Comparison of ENCODE assay signal across 8 cellular contexts in the genomic region with DNA sequence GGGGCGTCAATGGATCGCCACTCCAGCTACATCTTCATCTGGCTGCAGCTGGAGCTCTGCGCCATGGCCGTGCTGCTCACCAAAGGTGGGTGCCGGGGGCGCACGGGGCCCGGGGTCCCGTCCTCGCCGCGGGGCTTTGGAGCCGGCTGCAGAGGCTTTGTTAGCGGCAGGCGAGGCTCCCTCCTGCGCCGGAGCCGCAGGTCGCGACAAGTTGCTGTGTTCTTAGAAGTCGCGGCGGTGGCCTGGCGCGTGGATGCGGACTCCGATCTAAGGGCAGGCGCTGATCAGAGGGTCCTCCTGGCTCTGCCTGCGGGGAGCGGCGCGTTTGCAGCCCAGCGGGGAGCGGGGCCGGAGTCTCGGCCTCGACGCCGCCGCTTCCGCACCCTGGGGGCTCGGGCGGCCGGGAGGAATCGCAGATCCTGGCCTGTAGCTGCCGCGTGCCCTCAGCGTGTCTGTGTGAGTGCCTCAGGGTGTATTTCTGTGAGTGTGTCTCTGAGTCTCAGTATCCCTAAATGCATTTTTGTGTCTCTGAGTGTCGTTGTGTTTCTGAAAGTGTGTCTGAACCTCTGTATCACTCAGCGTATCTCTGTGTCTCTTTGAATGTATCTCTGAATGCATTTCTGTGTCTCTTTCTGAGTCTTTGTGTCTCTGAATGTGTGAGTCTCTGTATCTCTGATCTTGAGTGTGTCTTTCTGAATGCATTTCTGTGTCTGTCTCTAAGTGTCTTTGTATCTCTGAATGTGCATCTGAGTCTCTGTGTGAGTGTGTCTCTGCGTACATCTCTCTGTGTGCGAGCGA. TPM values are rescaled to one million over a fixed set of nuclear protein-coding genes. Genes with fewer than 3 reads are reported as not detected.
DNase-seq lines count a peak whose midpoint lies in the region; ATAC-seq and TF ChIP-seq lines count a peak whose summit lies in the region.

No MANE protein-coding gene starts in this region.

- WGBS in mesodermal cell (ENCODE audit: insufficient coverage in 2 of 2), 2 experiments, result 0% methylated on average over 44 to 45 of the region's 53 CpGs
- 3% methylated on average over 53 of the region's 53 CpGs for WGBS in thymus

- peak overlapping the region; percentile 99 for H3K4me3 Mint-ChIP-seq in Caco-2 (ENCODE audit: unreplicated experiment)
- H3K4me3 Mint-ChIP-seq in activated CD4-positive, alpha-beta T cell treated with anti-CD3 and anti-CD28 coated beads, Interleukin-2, amount 10 ng/mL, durations not matched to agents 24 days and 14 days, result peak overlapping the region; percentile 75
- peak overlapping the region; percentile 82 to 86 for H3K4me3 Mint-ChIP-seq in effector memory CD8-positive, alpha-beta T cell

- ATAC-seq in HG03103 (IDR thresholded peaks at IDR 0.05; ENCODE audit: low read depth, unreplicated experiment), result peak; percentile 3
- peak; percentile 3 for ATAC-seq in effector memory CD8-positive, alpha-beta T cell (replicated peaks)

- H3K36me3 ChIP-seq in Caco-2 (ENCODE audit: control insufficient read depth, insufficient read depth, low read length) (no peaks in the 10 kb centered on the region), mesodermal cell (ENCODE audit: control insufficient read depth, insufficient read depth, low read length) (peaks cover 53% of the 10 kb centered on the region), thymus (ENCODE audit: control insufficient read depth, insufficient read depth) (no peaks in the 10 kb centered on the region)

- peaks cover 27% of the 10 kb centered on the region for H3K4me1 Mint-ChIP-seq in Caco-2 (ENCODE audit: low read depth, unreplicated experiment)
- peaks cover 19% of the 10 kb centered on the region for H3K4me1 Mint-ChIP-seq in activated CD4-positive, alpha-beta T cell treated with anti-CD3 and anti-CD28 coated beads, Interleukin-2, amount 10 ng/mL, durations not matched to agents 24 days and 14 days
- H3K4me1 Mint-ChIP-seq in effector memory CD8-positive, alpha-beta T cell (ENCODE audit: low read depth in 2 of 2), result peaks cover 19 to 23% of the 10 kb centered on the region in 2 donors

- intact Hi-C loops in Caco-2 (cut with micrococcal nuclease; ENCODE audit: unreplicated experiment), result loop anchor here (1.0 to 5.0 kb wide), 9 partner anchors 109 to 626 kb away; no protein-coding TSS in a partner anchor
- intact Hi-C loops in activated CD4-positive, alpha-beta T cell treated with anti-CD3 and anti-CD28 coated beads, Interleukin-2, amount 10 ng/mL, durations not matched to agents 24 days and 14 days (cut with micrococcal nuclease), result loop anchor here (5.0 to 10.0 kb wide), 5 partner anchors 146 to 1757 kb away; a partner anchor contains a TSS

- CTCF ChIA-PET in Caco-2 (lab: Charles Lee), result interaction anchor here (0.6 to 1.4 kb wide), 8 partner anchors 10 to 579 kb away, joined by 3 to 8 read pairs (median 3); no protein-coding TSS in a partner anchor

- H3K9me3 Mint-ChIP-seq in Caco-2 (ENCODE audit: unreplicated experiment), result no peaks in the 10 kb centered on the region
- no peaks in the 10 kb centered on the region for H3K9me3 Mint-ChIP-seq in activated CD4-positive, alpha-beta T cell treated with anti-CD3 and anti-CD28 coated beads, Interleukin-2, amount 10 ng/mL, durations not matched to agents 24 days and 14 days
- no peaks in the 10 kb centered on the region for H3K9me3 Mint-ChIP-seq in effector memory CD8-positive, alpha-beta T cell

- H3K4me3 ChIP-seq in Caco-2 (ENCODE audit: low read depth, low read length) (peak overlapping the region; percentile 90), mesodermal cell (ENCODE audit: extremely low read depth, insufficient read depth, low read length, poor library complexity, severe bottlenecking) (peak overlapping the region; percentile 100), thymus (ENCODE audit: low read length) (peak overlapping the region; percentile 68)

- H3K27me3 ChIP-seq in Caco-2 (replicated peaks; ENCODE audit: control insufficient read depth, insufficient read depth, low read length) (no peaks in the 10 kb centered on the region), thymus (ENCODE audit: control insufficient read depth, insufficient read depth) (peaks cover 52% of the 10 kb centered on the region)

- no peaks in the 10 kb centered on the region for H3K9me3 ChIP-seq in Caco-2
- H3K9me3 ChIP-seq in mesodermal cell (ENCODE audit: control insufficient read depth, low read length), result no peaks in the 10 kb centered on the region
- H3K9me3 ChIP-seq in thymus (ENCODE audit: control insufficient read depth), result no peaks in the 10 kb centered on the region

- H3K36me3 Mint-ChIP-seq in Caco-2 (ENCODE audit: insufficient read depth, unreplicated experiment), result peaks cover 51% of the 10 kb centered on the region
- H3K36me3 Mint-ChIP-seq in activated CD4-positive, alpha-beta T cell treated with anti-CD3 and anti-CD28 coated beads, Interleukin-2, amount 10 ng/mL, durations not matched to agents 24 days and 14 days (ENCODE audit: low read depth), result no peaks in the 10 kb centered on the region
- no peaks in the 10 kb centered on the region for H3K36me3 Mint-ChIP-seq in effector memory CD8-positive, alpha-beta T cell (ENCODE audit: insufficient read depth)

- no TSS peak for BruUV-seq in Caco-2 (replicated peaks; lab: Mats Ljungman, UMichigan)

- H3K4me1 ChIP-seq in Caco-2, result peaks cover 51% of the 10 kb centered on the region
- peaks cover 12% of the 10 kb centered on the region for H3K4me1 ChIP-seq in mesodermal cell (ENCODE audit: control insufficient read depth, insufficient read depth, low read length, poor library complexity, severe bottlenecking)
- peaks cover 9% of the 10 kb centered on the region for H3K4me1 ChIP-seq in thymus (ENCODE audit: control insufficient read depth, insufficient read depth, low read length)

- peak; percentile 42 to 46 for DNase-seq in Caco-2
- peak; percentile 73 for DNase-seq in activated CD4-positive, alpha-beta T cell treated with anti-CD3 and anti-CD28 coated beads, Interleukin-2, amount 10 ng/mL, durations not matched to agents 24 days and 14 days
- DNase-seq in effector memory CD8-positive, alpha-beta T cell, result no peak
- DNase-seq in GM13976 (ENCODE audit: low spot score), result no peak
- no peak for DNase-seq in SW 1271 (lab: John Stamatoyannopoulos, UW)

- H3K27ac ChIP-seq in mesodermal cell (ENCODE audit: low read depth, low read length, severe bottlenecking) (peak overlapping the region; percentile 96), thymus (ENCODE audit: low read depth) (no peak overlapping the region)

- POLR2A ChIA-PET in Caco-2 (lab: Charles Lee), result interaction anchor here (1.0 kb wide), 2 partner anchors 12 to 44 kb away, joined by 5 to 9 read pairs; no protein-coding TSS in a partner anchor

- H3K27me3 Mint-ChIP-seq in Caco-2 (ENCODE audit: insufficient read depth, unreplicated experiment), result no peaks in the 10 kb centered on the region
- H3K27me3 Mint-ChIP-seq in activated CD4-positive, alpha-beta T cell treated with anti-CD3 and anti-CD28 coated beads, Interleukin-2, amount 10 ng/mL, durations not matched to agents 24 days and 14 days, result peaks cover 75% of the 10 kb centered on the region
- H3K27me3 Mint-ChIP-seq in effector memory CD8-positive, alpha-beta T cell, result peaks cover 68 to 72% of the 10 kb centered on the region in 2 donors

- no peak for TF ChIP-seq CTCF in Caco-2 (IDR thresholded peaks at IDR 0.05; ENCODE audit: insufficient read depth in 1 of 2, low read depth in 1 of 2, low read length in 1 of 2, severe bottlenecking in 1 of 2, unreplicated experiment in 1 of 2)
- TF ChIP-seq CTCF in GM13976 (IDR thresholded peaks at IDR 0.05; ENCODE audit: borderline replicate concordance, control extremely low read depth, extremely low read depth, insufficient read depth, missing control alignments), result no peak

- H3K27ac Mint-ChIP-seq in Caco-2 (ENCODE audit: unreplicated experiment), result peak overlapping the region; percentile 85
- H3K27ac Mint-ChIP-seq in activated CD4-positive, alpha-beta T cell treated with anti-CD3 and anti-CD28 coated beads, Interleukin-2, amount 10 ng/mL, durations not matched to agents 24 days and 14 days, result peak overlapping the region; percentile 30
- H3K27ac Mint-ChIP-seq in effector memory CD8-positive, alpha-beta T cell, result peak overlapping the region in 1 of 2 donors; percentile 88

- in situ Hi-C loops in GM13976 (cut with MboI; ENCODE audit: low sequenced_read_pairs, unreplicated experiment), result no loop called here

RNA-seq across cellular contexts. Expression of a gene that starts 0.8 kb away (rescaled TPM):
- total RNA-seq in Caco-2 (2022), result 146 and 165 TPM in 2 replicates
- total RNA-seq in activated CD4-positive, alpha-beta T cell treated with anti-CD3 and anti-CD28 coated beads, Interleukin-2, amount 10 ng/mL, durations not matched to agents 24 days and 14 days, result 0.31 and 0.44 TPM in 2 replicates
- polyA plus RNA-seq in mesodermal cell (2013, experiment 1 of 2), result 496 TPM
- polyA plus RNA-seq in mesodermal cell (2013, experiment 2 of 2), result 515 TPM
- 0.80 TPM for polyA plus RNA-seq in thymus

Comparison
In these comparisons a context has a peak if more than half of its experiments do, and no peak if none do; other contexts are left out.
1. DNase-seq: peak in Caco-2 (2 of 2) and activated CD4-positive, alpha-beta T cell treated with anti-CD3 and anti-CD28 coated beads, Interleukin-2, amount 10 ng/mL, durations not matched to agents 24 days and 14 days (single experiment); none in effector memory CD8-positive, alpha-beta T cell (0 of 3), GM13976 (single experiment) and SW 1271 (0 of 2).
2. RNA of a gene that starts 0.8 kb away (total RNA-seq): 146 to 165 TPM in Caco-2; 0.31 to 0.44 TPM in activated CD4-positive, alpha-beta T cell treated with anti-CD3 and anti-CD28 coated beads, Interleukin-2, amount 10 ng/mL, durations not matched to agents 24 days and 14 days; every median in the first group is over 100 times any median in the second.
3. Peak in every context shown above with its lines, with median percentiles within 50 percentile points of each other: H3K4me3 ChIP-seq and H3K4me3 Mint-ChIP-seq.